ENCODE assay signal across 9 cellular contexts in genomic region chr7:116229359-116229758, GRCh38.
DNase-seq lines count a peak whose midpoint lies in the region; ATAC-seq and TF ChIP-seq lines count a peak whose summit lies in the region.
"Had no signal": no experiment of that assay in that cellular context is flagged by ENCODE, and none has a peak within 500 bp of the region (broad histone marks: within the 10 kb centered on the region; RNA-seq: fewer than 3 reads in every experiment).

No MANE protein-coding gene starts in this region.

- no peaks in the 10 kb centered on the region for H3K9me3 Mint-ChIP-seq in activated naive CD4-positive, alpha-beta T cell treated with anti-CD3 and anti-CD28 coated beads, Interleukin-2, amount 10 ng/mL, durations not matched to agents 7 days and 5 days
- no peaks in the 10 kb centered on the region for H3K9me3 Mint-ChIP-seq in activated naive CD8-positive, alpha-beta T cell treated with anti-CD3 and anti-CD28 coated beads, Interleukin-2, amount 50 U/mL, for 24 hours

- no peak overlapping the region for H3K4me3 ChIP-seq in tibial artery
- H3K4me3 ChIP-seq: prostate gland had no signal

- no peak overlapping the region for H3K4me3 Mint-ChIP-seq in activated naive CD4-positive, alpha-beta T cell treated with anti-CD3 and anti-CD28 coated beads, Interleukin-2, amount 10 ng/mL, durations not matched to agents 7 days and 5 days
- no peak overlapping the region for H3K4me3 Mint-ChIP-seq in activated naive CD8-positive, alpha-beta T cell treated with anti-CD3 and anti-CD28 coated beads, Interleukin-2, amount 50 U/mL, for 24 hours

- no peak for DNase-seq in activated naive CD4-positive, alpha-beta T cell treated with anti-CD3 and anti-CD28 coated beads, Interleukin-2, amount 10 ng/mL, durations not matched to agents 7 days and 5 days
- no peak for DNase-seq in activated naive CD4-positive, alpha-beta T cell (lab: John Stamatoyannopoulos, UW)
- DNase-seq in activated naive CD8-positive, alpha-beta T cell treated with anti-CD3 and anti-CD28 coated beads, Interleukin-2, amount 50 U/mL, for 24 hours = no peak
- DNase-seq in tibial artery (no peak), glomerular visceral epithelial cell (ENCODE audit: extremely low spot score) (no peak), NCI-H524 treated with DMSO at 0.1 percent for 48 hours (lab: John Stamatoyannopoulos, UW) (no peak)
- DNase-seq in stimulated activated CD8-positive, alpha-beta memory T cell treated with anti-CD3 and anti-CD28 coated beads, Interleukin-4, amount 100 ng/mL, for 48 hours = no peak

- H3K36me3 ChIP-seq in tibial artery = no peaks in the 10 kb centered on the region
- H3K36me3 ChIP-seq: prostate gland had no signal

- no peaks in the 10 kb centered on the region for H3K9me3 ChIP-seq in tibial artery
- H3K9me3 ChIP-seq: prostate gland had no signal

- TF ChIP-seq CTCF in tibial artery (IDR thresholded peaks at IDR 0.05) = no peak

- intact Hi-C loops in tibial artery (cut with DNase I; ENCODE audit: low total_unique reads) = no loop called here

- no peaks in the 10 kb centered on the region for H3K27me3 Mint-ChIP-seq in activated naive CD4-positive, alpha-beta T cell treated with anti-CD3 and anti-CD28 coated beads, Interleukin-2, amount 10 ng/mL, durations not matched to agents 7 days and 5 days
- no peaks in the 10 kb centered on the region for H3K27me3 Mint-ChIP-seq in activated naive CD8-positive, alpha-beta T cell treated with anti-CD3 and anti-CD28 coated beads, Interleukin-2, amount 50 U/mL, for 24 hours

- H3K27me3 ChIP-seq in tibial artery = no peaks in the 10 kb centered on the region

- ATAC-seq in HG03066 (IDR thresholded peaks at IDR 0.05; ENCODE audit: low read depth, unreplicated experiment) = peak; percentile 57
- no peak for ATAC-seq in activated naive CD8-positive, alpha-beta T cell treated with anti-CD3 and anti-CD28 coated beads, Interleukin-2, amount 50 U/mL, for 24 hours

- peaks cover 0 to 98% (median 62%) of the 10 kb centered on the region in 4 donors for H3K4me1 ChIP-seq in tibial artery
- H3K4me1 ChIP-seq: prostate gland had no signal

- CTCF ChIA-PET in activated naive CD4-positive, alpha-beta T cell treated with anti-CD3 and anti-CD28 coated beads, Interleukin-2, amount 10 ng/mL, durations not matched to agents 7 days and 5 days (lab: Charles Lee) = no interaction called here

- H3K4me1 Mint-ChIP-seq in activated naive CD4-positive, alpha-beta T cell treated with anti-CD3 and anti-CD28 coated beads, Interleukin-2, amount 10 ng/mL, durations not matched to agents 7 days and 5 days = peaks cover 76% of the 10 kb centered on the region
- peaks cover 92% of the 10 kb centered on the region for H3K4me1 Mint-ChIP-seq in activated naive CD8-positive, alpha-beta T cell treated with anti-CD3 and anti-CD28 coated beads, Interleukin-2, amount 50 U/mL, for 24 hours

- peak overlapping the region; percentile 13 for H3K27ac Mint-ChIP-seq in activated naive CD4-positive, alpha-beta T cell treated with anti-CD3 and anti-CD28 coated beads, Interleukin-2, amount 10 ng/mL, durations not matched to agents 7 days and 5 days
- H3K27ac Mint-ChIP-seq in activated naive CD8-positive, alpha-beta T cell treated with anti-CD3 and anti-CD28 coated beads, Interleukin-2, amount 50 U/mL, for 24 hours = peak overlapping the region; percentile 75

- peak overlapping the region; percentile 87 to 90 for H3K27ac ChIP-seq in tibial artery

- H3K36me3 Mint-ChIP-seq in activated naive CD4-positive, alpha-beta T cell treated with anti-CD3 and anti-CD28 coated beads, Interleukin-2, amount 10 ng/mL, durations not matched to agents 7 days and 5 days = peaks cover 15% of the 10 kb centered on the region
- H3K36me3 Mint-ChIP-seq in activated naive CD8-positive, alpha-beta T cell treated with anti-CD3 and anti-CD28 coated beads, Interleukin-2, amount 50 U/mL, for 24 hours (ENCODE audit: low read depth) = peaks cover 2% of the 10 kb centered on the region
